ENCODE assay signal across 25 cellular contexts in the genomic region with DNA sequence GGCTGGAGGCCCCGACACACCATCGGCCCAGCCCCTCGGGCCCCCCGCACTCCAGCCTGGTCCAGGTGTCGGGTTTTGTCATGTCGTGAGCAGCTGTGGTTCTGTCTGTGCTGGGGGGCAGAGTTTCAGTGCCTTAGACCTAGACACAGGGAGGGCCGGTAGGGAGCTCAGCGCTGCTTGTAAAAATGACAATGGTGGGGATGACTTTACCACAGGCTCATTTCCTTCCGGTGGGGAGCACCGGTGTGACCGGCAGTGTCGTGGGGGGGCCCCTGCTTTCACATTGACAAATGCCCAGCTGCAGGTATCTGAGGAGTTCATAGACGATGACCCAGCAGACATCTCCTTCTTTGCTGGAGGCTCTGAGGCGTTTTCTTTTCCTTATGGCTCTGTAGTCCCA.
"Had no signal": no experiment of that assay in that cellular context is flagged by ENCODE, and none has a peak within 500 bp of the region (broad histone marks: within the 10 kb centered on the region; RNA-seq: fewer than 3 reads in every experiment).

No MANE protein-coding gene starts in this region.

- H3K27ac ChIP-seq: colonic mucosa, epithelial cell of prostate, gastrocnemius medialis, left lung, neutrophil, parathyroid adenoma, prostate gland, sigmoid colon, spleen, testis, tibial artery, upper lobe of right lung, uterus had no signal

- H2AFZ ChIP-seq: parathyroid adenoma had no signal

- H3K4me1 ChIP-seq: colonic mucosa, parathyroid adenoma, prostate gland, sigmoid colon, testis, tibial artery, upper lobe of right lung, uterus had no signal

- DNase-seq: colonic mucosa; effector CD8-positive, alpha-beta T cell; endodermal cell; foreskin fibroblast; gastrocnemius medialis; head of caudate nucleus; left cardiac atrium; left lung; naive thymus-derived CD8-positive, alpha-beta T cell; right cardiac atrium; sigmoid colon; spleen; stimulated activated CD4-positive, alpha-beta T cell treated with anti-CD3 and anti-CD28 coated beads, Interleukin-4, amount 100 ng/mL, for 4 hours; stimulated activated naive CD8-positive, alpha-beta T cell treated with anti-CD3 and anti-CD28 coated beads, Interleukin-15, Interleukin-2, amounts not matched to agents 100 U/mL and 50 U/mL, for 24 hours; substantia nigra; testis; tibial artery; upper lobe of right lung; uterus had no signal

- H3K36me3 ChIP-seq: neutrophil, prostate gland, uterus had no signal

- ATAC-seq: esophagus mucosa; gastrocnemius medialis; left cardiac atrium; left lung; naive thymus-derived CD8-positive, alpha-beta T cell; right cardiac atrium; stimulated activated memory B cell treated with anti-CD40 and anti-IgM and Interleukin-4, amounts not matched to agents 10 μg/mL and 1 μg/mL and 100 μg/mL, for 72 hours; stimulated activated naive CD8-positive, alpha-beta T cell treated with anti-CD3 and anti-CD28 coated beads, Interleukin-15, Interleukin-2, amounts not matched to agents 100 U/mL and 50 U/mL, for 24 hours; upper lobe of right lung had no signal

- H3K9me3 ChIP-seq: colonic mucosa, gastrocnemius medialis, left lung, neutrophil, prostate gland, sigmoid colon, spleen, testis, tibial artery, upper lobe of right lung, uterus had no signal

- H3K9ac ChIP-seq: parathyroid adenoma had no signal

- H3K4me3 ChIP-seq: colonic mucosa, gastrocnemius medialis, left lung, prostate gland, sigmoid colon, spleen, testis, tibial artery, upper lobe of right lung, uterus had no signal

- H3K27me3 ChIP-seq: colonic mucosa, gastrocnemius medialis, sigmoid colon, testis, tibial artery, upper lobe of right lung, uterus had no signal
